ENCODE assay signal across 8 cellular contexts in genomic region chr3:45656575-45657363, GRCh38. TPM values are rescaled to one million over a fixed set of nuclear protein-coding genes. Genes with fewer than 3 reads are reported as not detected.
DNase-seq lines count a peak whose midpoint lies in the region; ATAC-seq, FAIRE-seq and TF ChIP-seq lines count a peak whose summit lies in the region.

No MANE protein-coding gene starts in this region.

- no peaks in the 10 kb centered on the region for H3K36me3 ChIP-seq in GM23338 (ENCODE audit: insufficient read depth)
- H3K36me3 ChIP-seq in SK-N-SH (replicated peaks in 1 of 2; ENCODE audit: control insufficient read depth in 1 of 2, insufficient read depth in 2 of 2, low read length in 1 of 2): peaks cover 0 to 7% of the 10 kb centered on the region in 2 experiments
- no peaks in the 10 kb centered on the region for H3K36me3 ChIP-seq in uterus

- H3K79me2 ChIP-seq in GM23338 (replicated peaks; ENCODE audit: insufficient read depth) (peaks cover 10% of the 10 kb centered on the region), SK-N-SH (ENCODE audit: insufficient read depth) (peaks cover 69% of the 10 kb centered on the region)

- ATAC-seq in GM23338 (peak; percentile 91), Right ventricle myocardium inferior (peak; percentile 88)

- intact Hi-C loops in Right ventricle myocardium inferior (cut with DNase I) (loop anchor here (1.0 to 10.0 kb wide), 3 partner anchors 62 to 622 kb away; partner anchors contain the start of gene LIMD1), uterus (cut with DNase I; ENCODE audit: low total_unique reads) (loop anchor here (2.0 to 5.0 kb wide), 3 partner anchors 64 to 619 kb away; no protein-coding TSS in a partner anchor)

- H3K4me3 ChIP-seq in GM23338: no peak overlapping the region
- H3K4me3 ChIP-seq in SK-N-SH (ENCODE audit: low read depth in 2 of 2, low read length in 1 of 2): no peak overlapping the region; a peak in 1 of 4 replicates
- no peak overlapping the region for H3K4me3 ChIP-seq in uterus

- TF ChIP-seq RAD21 in SK-N-SH (IDR thresholded peaks at IDR 0.05; ENCODE audit: low read length): peak; percentile 96

- WGBS in SK-N-SH (ENCODE audit: low lambda C conversion rate): 46% methylated on average over 14 of the region's 14 CpGs

- CTCF ChIA-PET in SK-N-SH (lab: Yijun Ruan, JAX): interaction anchor here (0.6 to 6.9 kb wide), 51 partner anchors 11 to 623 kb away, joined by 3 to 135 read pairs (median 5); partner anchors contain the start of genes LIMD1, SACM1L and TMEM158

- H3K9ac ChIP-seq in SK-N-SH: no peak overlapping the region

- H4K20me1 ChIP-seq in GM23338 (replicated peaks; ENCODE audit: insufficient read depth): 0 out of 2 replicates have a peak, but pooled peaks cover 4% of the 10 kb centered on the region
- no peaks in the 10 kb centered on the region for H4K20me1 ChIP-seq in SK-N-SH (ENCODE audit: insufficient read depth)

- H3K27me3 Mint-ChIP-seq in GM23338 (ENCODE audit: insufficient read depth, low read depth, poor library complexity) (peaks cover 4% of the 10 kb centered on the region), progenitor cell of endocrine pancreas (no peaks in the 10 kb centered on the region)

- no peak overlapping the region for H2AFZ ChIP-seq in GM23338
- H2AFZ ChIP-seq in SK-N-SH (ENCODE audit: low read depth): no peak overlapping the region

- H3K4me1 ChIP-seq in GM23338 (ENCODE audit: insufficient read depth): no peaks in the 10 kb centered on the region
- H3K4me1 ChIP-seq in SK-N-SH (ENCODE audit: control insufficient read depth in 1 of 2, insufficient read depth in 2 of 2, low read depth in 1 of 2, low read length in 1 of 2): peaks cover 0 to 8% of the 10 kb centered on the region in 2 experiments; a peak in 3 of 4 replicates
- peaks cover 0 to 5% of the 10 kb centered on the region in 2 donors for H3K4me1 ChIP-seq in uterus

- H3K9me3 ChIP-seq in SK-N-SH: no peaks in the 10 kb centered on the region
- H3K9me3 ChIP-seq in uterus: no peaks in the 10 kb centered on the region

- H3K36me3 Mint-ChIP-seq in GM23338 (ENCODE audit: low read depth) (peaks cover 11% of the 10 kb centered on the region; the same call in 2 of the 3 replicates), progenitor cell of endocrine pancreas (ENCODE audit: insufficient read depth) (peaks cover 4% of the 10 kb centered on the region)

- no peak for TF ChIP-seq EP300 in SK-N-SH (IDR thresholded peaks at IDR 0.05; ENCODE audit: borderline replicate concordance in 1 of 2, low read depth in 1 of 2, low read length in 1 of 2)

- H3K4me2 ChIP-seq in GM23338 (no peak overlapping the region), SK-N-SH (no peak overlapping the region)

- H3K9me2 ChIP-seq in GM23338 (ENCODE audit: insufficient read depth) (no peaks in the 10 kb centered on the region), SK-N-SH (no peaks in the 10 kb centered on the region)

- H3K27me3 ChIP-seq in GM23338 (ENCODE audit: insufficient read depth) (no peaks in the 10 kb centered on the region), SK-N-SH (ENCODE audit: insufficient read depth) (no peaks in the 10 kb centered on the region), uterus (no peaks in the 10 kb centered on the region)

- peaks cover 5% of the 10 kb centered on the region; the same call in 2 of the 3 replicates for H3K9me3 Mint-ChIP-seq in GM23338
- H3K9me3 Mint-ChIP-seq in progenitor cell of endocrine pancreas (ENCODE audit: low read depth): no peaks in the 10 kb centered on the region

- no peak for FAIRE-seq in D721Med (lab: Jason Lieb, UNC)

- POLR2A ChIA-PET in SK-N-SH (lab: Yijun Ruan, JAX): interaction anchor here (0.6 kb wide), 1 partner anchor 146 kb away, joined by 3 read pairs; no protein-coding TSS in a partner anchor

- TF ChIP-seq POLR2A in uterus (IDR thresholded peaks at IDR 0.05): no peak

- no peak overlapping the region; the same call in 1 of the 2 replicates for H3K27ac Mint-ChIP-seq in GM23338
- no peak overlapping the region for H3K27ac Mint-ChIP-seq in progenitor cell of endocrine pancreas

- H3K4me1 Mint-ChIP-seq in GM23338: peaks cover 6% of the 10 kb centered on the region; the same call in 2 of the 3 replicates
- peaks cover 2% of the 10 kb centered on the region for H3K4me1 Mint-ChIP-seq in progenitor cell of endocrine pancreas (ENCODE audit: low read depth)

- H3F3A ChIP-seq in GM23338 (replicated peaks; ENCODE audit: low read depth): no peaks in the 10 kb centered on the region
- peaks cover 30% of the 10 kb centered on the region for H3F3A ChIP-seq in SK-N-SH (replicated peaks; ENCODE audit: insufficient read depth)

- no peak overlapping the region for H3K4me3 Mint-ChIP-seq in GM23338
- no peak overlapping the region for H3K4me3 Mint-ChIP-seq in progenitor cell of endocrine pancreas (ENCODE audit: low read depth)

- peak overlapping the region; percentile 10; the same call in 1 of the 2 replicates for H3K27ac ChIP-seq in GM23338 (ENCODE audit: low read depth)
- H3K27ac ChIP-seq in SK-N-SH (ENCODE audit: low read depth in 2 of 2, low read length in 1 of 2): peak overlapping the region in 1 of 2 experiments; percentile 48; a peak in 2 of 4 replicates
- no peak overlapping the region for H3K27ac ChIP-seq in uterus

- DNase-seq in D721Med (ENCODE audit: insufficient read length, low spot score): peak; percentile 61
- peak; percentile 98 for DNase-seq in GM23338 (ENCODE audit: low spot score)
- DNase-seq in NCI-H1092 (lab: John Stamatoyannopoulos, UW): peak; percentile 45
- peak; percentile 82 for DNase-seq in SK-N-SH
- DNase-seq in activated naive CD4-positive, alpha-beta T cell treated with anti-CD3 and anti-CD28 coated beads, Interleukin-2, amount 50 U/mL, for 16 hours: peak; percentile 86
- DNase-seq in Right ventricle myocardium inferior (ENCODE audit: missing footprints): peak; percentile 95
- DNase-seq in progenitor cell of endocrine pancreas (ENCODE audit: low spot score, unreplicated experiment): peak; percentile 74
- peak; percentile 86 to 93 for DNase-seq in uterus

- peak; percentile 98 for TF ChIP-seq CTCF in D721Med (IDR thresholded peaks at IDR 0.05; ENCODE audit: insufficient read depth, missing control alignments)
- TF ChIP-seq CTCF in GM23338 (conservative IDR thresholded peaks at IDR 0.05; ENCODE audit: low read depth in 2 of 2): peak; percentile 94 to 97
- TF ChIP-seq CTCF in SK-N-SH (IDR thresholded peaks at IDR 0.05): peak; percentile 94
- peak; percentile 96 for TF ChIP-seq CTCF in progenitor cell of endocrine pancreas (IDR thresholded peaks at IDR 0.05; ENCODE audit: unreplicated experiment)
- peak; percentile 92 to 96 (median 93) for TF ChIP-seq CTCF in uterus (IDR thresholded peaks at IDR 0.05)

TF ChIP-seq in GM23338, 12 proteins besides CTCF, POLR2A, EP300 and RAD21 (continues in another document):
- no peak for TF ChIP-seq JUNB (IDR thresholded peaks at IDR 0.05; ENCODE audit: unreplicated experiment)
- no peak for TF ChIP-seq STAT1 (IDR thresholded peaks at IDR 0.05; ENCODE audit: unreplicated experiment)
- TF ChIP-seq ZNF331 (CRISPR knock-in tag; IDR thresholded peaks at IDR 0.05; ENCODE audit: low read depth): no peak
- no peak for TF ChIP-seq EZH2 (IDR thresholded peaks at IDR 0.05; ENCODE audit: low read depth, unreplicated experiment)
- no peak for TF ChIP-seq POLR2AphosphoS5 (IDR thresholded peaks at IDR 0.05; ENCODE audit: low read depth)
- TF ChIP-seq CREB1 (CRISPR knock-in tag; IDR thresholded peaks at IDR 0.05; ENCODE audit: low read depth): no peak

TF ChIP-seq in SK-N-SH, 30 proteins besides CTCF, POLR2A, EP300 and RAD21 (continues in another document):
- TF ChIP-seq YY1 (IDR thresholded peaks at IDR 0.05; ENCODE audit: low read depth) (no peak), SMC3 (IDR thresholded peaks at IDR 0.05; ENCODE audit: low read depth, low read length) (peak; percentile 99), SIN3A (IDR thresholded peaks at IDR 0.05; ENCODE audit: borderline replicate concordance, low read depth, low read length) (peak; percentile 74; the same call in 1 of the 2 replicates), TCF12 (IDR thresholded peaks at IDR 0.05) (peak; percentile 20; the same call in 1 of the 2 replicates), FOXJ3 (CRISPR knock-in tag; IDR thresholded peaks at IDR 0.05) (no peak), MAX (IDR thresholded peaks at IDR 0.05; ENCODE audit: low read depth) (peak; percentile 36; the same call in 1 of the 2 replicates), FOSL2 (IDR thresholded peaks at IDR 0.05; ENCODE audit: borderline replicate concordance, low read depth) (0 out of 2 replicates have a peak, but pooled peaks have one; percentile 12), PBX3 (IDR thresholded peaks at IDR 0.05) (peak; percentile 84)
- TF ChIP-seq, protein P1, sequence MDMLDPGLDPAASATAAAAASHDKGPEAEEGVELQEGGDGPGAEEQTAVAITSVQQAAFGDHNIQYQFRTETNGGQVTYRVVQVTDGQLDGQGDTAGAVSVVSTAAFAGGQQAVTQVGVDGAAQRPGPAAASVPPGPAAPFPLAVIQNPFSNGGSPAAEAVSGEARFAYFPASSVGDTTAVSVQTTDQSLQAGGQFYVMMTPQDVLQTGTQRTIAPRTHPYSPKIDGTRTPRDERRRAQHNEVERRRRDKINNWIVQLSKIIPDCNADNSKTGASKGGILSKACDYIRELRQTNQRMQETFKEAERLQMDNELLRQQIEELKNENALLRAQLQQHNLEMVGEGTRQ (IDR thresholded peaks at IDR 0.05; ENCODE audit: borderline replicate concordance, low read depth, low read length): no peak

RNA-seq across cellular contexts. Expression of gene SACM1L, which starts 32.4 kb away (rescaled TPM):
- 97.2 and 97.8 TPM in 2 replicates for total RNA-seq in GM23338 (2014; rRNA removed; shearing (Covaris generic))
- polyA plus RNA-seq in GM23338 (2016; fragmentation: Nextera tagmentation; extraction: Ambion mirVana) (43.2 and 43.5 TPM in 2 replicates), SK-N-SH (2012; rRNA removed) (11.2 and 16.7 TPM in 2 replicates)
- polyA plus RNA-seq in SK-N-SH (2012; cell fraction: cytosol; rRNA removed): 15.4 and 16.4 TPM in 2 replicates
- polyA plus RNA-seq in SK-N-SH (2012; cell fraction: nucleus; rRNA removed): 13.7 and 35.1 TPM in 2 replicates
- total RNA-seq in Right ventricle myocardium inferior (26.3 TPM), progenitor cell of endocrine pancreas (56.7 and 61.3 TPM in 2 replicates), uterus (10 to 100 TPM; 24.3 to 83.0 (median 68.7) TPM)

Comparison
In these comparisons a context has a peak if more than half of its experiments do, and no peak if none do; other contexts are left out.
1. DNase-seq: peak in every context shown above with its lines; median percentile 98 in GM23338; 95 in Right ventricle myocardium inferior; 90 in uterus; 86 in activated naive CD4-positive, alpha-beta T cell treated with anti-CD3 and anti-CD28 coated beads, Interleukin-2, amount 50 U/mL, for 16 hours; 82 in SK-N-SH; 74 in progenitor cell of endocrine pancreas; 61 in D721Med; 45 in NCI-H1092.